ENCODE assay signal across 3 cellular contexts in the genomic region with DNA sequence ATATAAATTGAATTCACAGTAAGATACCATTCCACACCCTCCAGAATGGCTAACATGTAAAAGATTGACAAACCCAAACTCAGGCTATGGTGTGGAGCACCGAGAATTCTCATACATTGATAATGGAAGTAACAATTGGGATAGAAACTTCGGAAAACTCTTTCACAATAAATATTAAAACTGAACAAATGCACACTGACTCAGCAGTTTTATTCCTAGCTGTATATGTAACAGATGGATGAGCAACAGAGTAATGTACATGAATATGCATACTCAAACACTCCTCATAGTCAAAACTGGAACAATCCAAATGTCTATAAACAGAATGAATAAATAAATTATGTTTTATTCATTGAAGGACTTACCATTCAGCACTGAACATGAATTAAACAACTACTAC.
TF ChIP-seq lines count a peak whose summit lies in the region.

No MANE protein-coding gene starts in this region.

TF ChIP-seq in A549, 52 proteins besides CTCF, POLR2A, EP300 and RAD21:
- TF ChIP-seq, protein P1, sequence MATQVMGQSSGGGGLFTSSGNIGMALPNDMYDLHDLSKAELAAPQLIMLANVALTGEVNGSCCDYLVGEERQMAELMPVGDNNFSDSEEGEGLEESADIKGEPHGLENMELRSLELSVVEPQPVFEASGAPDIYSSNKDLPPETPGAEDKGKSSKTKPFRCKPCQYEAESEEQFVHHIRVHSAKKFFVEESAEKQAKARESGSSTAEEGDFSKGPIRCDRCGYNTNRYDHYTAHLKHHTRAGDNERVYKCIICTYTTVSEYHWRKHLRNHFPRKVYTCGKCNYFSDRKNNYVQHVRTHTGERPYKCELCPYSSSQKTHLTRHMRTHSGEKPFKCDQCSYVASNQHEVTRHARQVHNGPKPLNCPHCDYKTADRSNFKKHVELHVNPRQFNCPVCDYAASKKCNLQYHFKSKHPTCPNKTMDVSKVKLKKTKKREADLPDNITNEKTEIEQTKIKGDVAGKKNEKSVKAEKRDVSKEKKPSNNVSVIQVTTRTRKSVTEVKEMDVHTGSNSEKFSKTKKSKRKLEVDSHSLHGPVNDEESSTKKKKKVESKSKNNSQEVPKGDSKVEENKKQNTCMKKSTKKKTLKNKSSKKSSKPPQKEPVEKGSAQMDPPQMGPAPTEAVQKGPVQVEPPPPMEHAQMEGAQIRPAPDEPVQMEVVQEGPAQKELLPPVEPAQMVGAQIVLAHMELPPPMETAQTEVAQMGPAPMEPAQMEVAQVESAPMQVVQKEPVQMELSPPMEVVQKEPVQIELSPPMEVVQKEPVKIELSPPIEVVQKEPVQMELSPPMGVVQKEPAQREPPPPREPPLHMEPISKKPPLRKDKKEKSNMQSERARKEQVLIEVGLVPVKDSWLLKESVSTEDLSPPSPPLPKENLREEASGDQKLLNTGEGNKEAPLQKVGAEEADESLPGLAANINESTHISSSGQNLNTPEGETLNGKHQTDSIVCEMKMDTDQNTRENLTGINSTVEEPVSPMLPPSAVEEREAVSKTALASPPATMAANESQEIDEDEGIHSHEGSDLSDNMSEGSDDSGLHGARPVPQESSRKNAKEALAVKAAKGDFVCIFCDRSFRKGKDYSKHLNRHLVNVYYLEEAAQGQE (IDR thresholded peaks at IDR 0.05), result no peak
- TF ChIP-seq FOSB (CRISPR knock-in tag; IDR thresholded peaks at IDR 0.05) (no peak), MAFK (IDR thresholded peaks at IDR 0.05; ENCODE audit: partially characterized antibody) (peak; percentile 80), TFCP2L1 (CRISPR knock-in tag; IDR thresholded peaks at IDR 0.05) (no peak), NFE2L2 (conservative IDR thresholded peaks at IDR 0.05; ENCODE audit: low read length) (no peak), TP53 (CRISPR knock-in tag; IDR thresholded peaks at IDR 0.05) (no peak)

TF ChIP-seq in GM23338, 12 proteins besides CTCF, POLR2A, EP300 and RAD21 (continues in another document):
- no peak for TF ChIP-seq EZH2phosphoT487 (IDR thresholded peaks at IDR 0.05; ENCODE audit: unreplicated experiment)
- TF ChIP-seq STAT1 (IDR thresholded peaks at IDR 0.05; ENCODE audit: unreplicated experiment), result no peak
- TF ChIP-seq, protein P2, sequence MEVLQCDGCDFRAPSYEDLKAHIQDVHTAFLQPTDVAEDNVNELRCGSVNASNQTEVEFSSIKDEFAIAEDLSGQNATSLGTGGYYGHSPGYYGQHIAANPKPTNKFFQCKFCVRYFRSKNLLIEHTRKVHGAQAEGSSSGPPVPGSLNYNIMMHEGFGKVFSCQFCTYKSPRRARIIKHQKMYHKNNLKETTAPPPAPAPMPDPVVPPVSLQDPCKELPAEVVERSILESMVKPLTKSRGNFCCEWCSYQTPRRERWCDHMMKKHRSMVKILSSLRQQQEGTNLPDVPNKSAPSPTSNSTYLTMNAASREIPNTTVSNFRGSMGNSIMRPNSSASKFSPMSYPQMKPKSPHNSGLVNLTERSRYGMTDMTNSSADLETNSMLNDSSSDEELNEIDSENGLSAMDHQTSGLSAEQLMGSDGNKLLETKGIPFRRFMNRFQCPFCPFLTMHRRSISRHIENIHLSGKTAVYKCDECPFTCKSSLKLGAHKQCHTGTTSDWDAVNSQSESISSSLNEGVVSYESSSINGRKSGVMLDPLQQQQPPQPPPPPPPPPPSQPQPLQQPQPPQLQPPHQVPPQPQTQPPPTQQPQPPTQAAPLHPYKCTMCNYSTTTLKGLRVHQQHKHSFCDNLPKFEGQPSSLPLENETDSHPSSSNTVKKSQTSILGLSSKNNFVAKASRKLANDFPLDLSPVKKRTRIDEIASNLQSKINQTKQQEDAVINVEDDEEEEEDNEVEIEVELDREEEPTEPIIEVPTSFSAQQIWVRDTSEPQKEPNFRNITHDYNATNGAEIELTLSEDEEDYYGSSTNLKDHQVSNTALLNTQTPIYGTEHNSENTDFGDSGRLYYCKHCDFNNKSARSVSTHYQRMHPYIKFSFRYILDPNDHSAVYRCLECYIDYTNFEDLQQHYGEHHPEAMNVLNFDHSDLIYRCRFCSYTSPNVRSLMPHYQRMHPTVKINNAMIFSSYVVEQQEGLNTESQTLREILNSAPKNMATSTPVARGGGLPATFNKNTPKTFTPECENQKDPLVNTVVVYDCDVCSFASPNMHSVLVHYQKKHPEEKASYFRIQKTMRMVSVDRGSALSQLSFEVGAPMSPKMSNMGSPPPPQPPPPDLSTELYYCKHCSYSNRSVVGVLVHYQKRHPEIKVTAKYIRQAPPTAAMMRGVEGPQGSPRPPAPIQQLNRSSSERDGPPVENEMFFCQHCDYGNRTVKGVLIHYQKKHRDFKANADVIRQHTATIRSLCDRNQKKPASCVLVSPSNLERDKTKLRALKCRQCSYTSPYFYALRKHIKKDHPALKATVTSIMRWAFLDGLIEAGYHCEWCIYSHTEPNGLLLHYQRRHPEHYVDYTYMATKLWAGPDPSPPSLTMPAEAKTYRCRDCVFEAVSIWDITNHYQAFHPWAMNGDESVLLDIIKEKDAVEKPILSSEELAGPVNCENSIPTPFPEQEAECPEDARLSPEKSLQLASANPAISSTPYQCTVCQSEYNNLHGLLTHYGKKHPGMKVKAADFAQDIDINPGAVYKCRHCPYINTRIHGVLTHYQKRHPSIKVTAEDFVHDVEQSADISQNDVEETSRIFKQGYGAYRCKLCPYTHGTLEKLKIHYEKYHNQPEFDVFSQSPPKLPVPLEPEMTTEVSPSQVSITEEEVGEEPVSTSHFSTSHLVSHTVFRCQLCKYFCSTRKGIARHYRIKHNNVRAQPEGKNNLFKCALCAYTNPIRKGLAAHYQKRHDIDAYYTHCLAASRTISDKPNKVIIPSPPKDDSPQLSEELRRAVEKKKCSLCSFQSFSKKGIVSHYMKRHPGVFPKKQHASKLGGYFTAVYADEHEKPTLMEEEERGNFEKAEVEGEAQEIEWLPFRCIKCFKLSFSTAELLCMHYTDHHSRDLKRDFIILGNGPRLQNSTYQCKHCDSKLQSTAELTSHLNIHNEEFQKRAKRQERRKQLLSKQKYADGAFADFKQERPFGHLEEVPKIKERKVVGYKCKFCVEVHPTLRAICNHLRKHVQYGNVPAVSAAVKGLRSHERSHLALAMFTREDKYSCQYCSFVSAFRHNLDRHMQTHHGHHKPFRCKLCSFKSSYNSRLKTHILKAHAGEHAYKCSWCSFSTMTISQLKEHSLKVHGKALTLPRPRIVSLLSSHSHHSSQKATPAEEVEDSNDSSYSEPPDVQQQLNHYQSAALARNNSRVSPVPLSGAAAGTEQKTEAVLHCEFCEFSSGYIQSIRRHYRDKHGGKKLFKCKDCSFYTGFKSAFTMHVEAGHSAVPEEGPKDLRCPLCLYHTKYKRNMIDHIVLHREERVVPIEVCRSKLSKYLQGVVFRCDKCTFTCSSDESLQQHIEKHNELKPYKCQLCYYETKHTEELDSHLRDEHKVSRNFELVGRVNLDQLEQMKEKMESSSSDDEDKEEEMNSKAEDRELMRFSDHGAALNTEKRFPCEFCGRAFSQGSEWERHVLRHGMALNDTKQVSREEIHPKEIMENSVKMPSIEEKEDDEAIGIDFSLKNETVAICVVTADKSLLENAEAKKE (CRISPR knock-in tag; IDR thresholded peaks at IDR 0.05), result no peak
- TF ChIP-seq POLR2AphosphoS5 (IDR thresholded peaks at IDR 0.05; ENCODE audit: low read depth), result no peak
- TF ChIP-seq NANOG (IDR thresholded peaks at IDR 0.05; ENCODE audit: borderline replicate concordance), result no peak
- no peak for TF ChIP-seq ZNF114 (CRISPR knock-in tag; IDR thresholded peaks at IDR 0.05)

TF ChIP-seq in GM12878, 131 proteins besides CTCF, POLR2A, EP300 and RAD21:
- TF ChIP-seq, protein P3, sequence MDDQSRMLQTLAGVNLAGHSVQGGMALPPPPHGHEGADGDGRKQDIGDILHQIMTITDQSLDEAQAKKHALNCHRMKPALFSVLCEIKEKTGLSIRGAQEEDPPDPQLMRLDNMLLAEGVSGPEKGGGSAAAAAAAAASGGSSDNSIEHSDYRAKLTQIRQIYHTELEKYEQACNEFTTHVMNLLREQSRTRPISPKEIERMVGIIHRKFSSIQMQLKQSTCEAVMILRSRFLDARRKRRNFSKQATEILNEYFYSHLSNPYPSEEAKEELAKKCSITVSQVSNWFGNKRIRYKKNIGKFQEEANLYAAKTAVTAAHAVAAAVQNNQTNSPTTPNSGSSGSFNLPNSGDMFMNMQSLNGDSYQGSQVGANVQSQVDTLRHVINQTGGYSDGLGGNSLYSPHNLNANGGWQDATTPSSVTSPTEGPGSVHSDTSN (IDR thresholded peaks at IDR 0.05; ENCODE audit: insufficient replicate concordance, low read depth, low read length), result no peak
- TF ChIP-seq BACH1 (IDR thresholded peaks at IDR 0.05; ENCODE audit: borderline replicate concordance), result 0 out of 2 replicates have a peak, but pooled peaks have one; percentile 34
